ENCODE assay signal across 11 cellular contexts in genomic region chr18:29164993-29165599, GRCh38.
A peak's percentile ranks its signal among the peaks of the same experiment; 100 is the strongest.
DNase-seq lines count a peak whose midpoint lies in the region; ATAC-seq, FAIRE-seq and TF ChIP-seq lines count a peak whose summit lies in the region.
"Had no signal": no experiment of that assay in that cellular context is flagged by ENCODE, and none has a peak within 500 bp of the region (broad histone marks: within the 10 kb centered on the region; RNA-seq: fewer than 3 reads in every experiment).

No MANE protein-coding gene starts in this region.

- H3K36me3 ChIP-seq in H1 (ENCODE audit: control insufficient read depth in 2 of 4, insufficient read depth in 4 of 4, low read length in 3 of 4), result no peaks in the 10 kb centered on the region
- H3K36me3 ChIP-seq in neural progenitor cell, result no peaks in the 10 kb centered on the region

- H3K27ac Mint-ChIP-seq in neural progenitor cell, result no peak overlapping the region

- H4K20me1 ChIP-seq in H1 (replicated peaks in 1 of 2; ENCODE audit: control insufficient read depth in 1 of 2, insufficient read depth in 2 of 2, low read length in 2 of 2), result no peaks in the 10 kb centered on the region
- no peaks in the 10 kb centered on the region for H4K20me1 ChIP-seq in neural progenitor cell (ENCODE audit: low read depth)

- no peak for TF ChIP-seq POLR2A in H1 (IDR thresholded peaks at IDR 0.05; ENCODE audit: control extremely low read depth in 1 of 2, low read depth in 2 of 2, low read length in 2 of 2)

- H2BK20ac ChIP-seq in H1 (ENCODE audit: low read length), result no peak overlapping the region

- TF ChIP-seq RAD21 in Ishikawa (IDR thresholded peaks at IDR 0.05; ENCODE audit: low read depth), result no peak
- TF ChIP-seq RAD21 in H1 (IDR thresholded peaks at IDR 0.05 in 1 of 2, conservative IDR thresholded peaks at IDR 0.05 in 1 of 2; ENCODE audit: low read depth in 2 of 2, low read length in 2 of 2), result no peak

- H3K4me2 ChIP-seq in H1 (ENCODE audit: insufficient read depth in 1 of 2, low read depth in 2 of 2, low read length in 2 of 2), result no peak overlapping the region
- H3K4me2 ChIP-seq in neural progenitor cell, result no peak overlapping the region

- no peaks in the 10 kb centered on the region for H3F3A ChIP-seq in neural progenitor cell (ENCODE audit: low read depth)

- no peak overlapping the region for H3K14ac ChIP-seq in H1 (ENCODE audit: insufficient read length)

- no peaks in the 10 kb centered on the region for H3K79me1 ChIP-seq in H1 (ENCODE audit: low read depth, low read length)

- DNase-seq in AG08395 (ENCODE audit: low spot score) (peak; percentile 76), H1 (ENCODE audit: low read depth in 1 of 2, low spot score in 2 of 2) (no peak), neural progenitor cell (ENCODE audit: low spot score) (peak; percentile 37), amygdala (lab: John Stamatoyannopoulos, UW) (no peak), cerebellar nuclear complex (lab: John Stamatoyannopoulos, UW) (no peak), pons (ENCODE audit: low spot score) (no peak)
- DNase-seq: activated gamma-delta T cell, NCI-H526 had no signal

- H3K9me3 Mint-ChIP-seq in neural progenitor cell, result peaks cover 7% of the 10 kb centered on the region

- no peak for FAIRE-seq in H1 (lab: Jason Lieb, UNC)
- FAIRE-seq: TTC549 had no signal

- TF ChIP-seq CTCF in H1 (IDR thresholded peaks at IDR 0.05; ENCODE audit: control extremely low read depth in 1 of 3, insufficient read depth in 1 of 3, low read depth in 1 of 3, low read length in 3 of 3) (no peak), neural progenitor cell (IDR thresholded peaks at IDR 0.05) (no peak)

- H3K4me3 ChIP-seq in H1 (ENCODE audit: extremely low read depth in 1 of 4, insufficient read depth in 2 of 4, low read depth in 3 of 4, low read length in 4 of 4) (no peak overlapping the region), neural progenitor cell (no peak overlapping the region)

- H2AK5ac ChIP-seq in H1 (ENCODE audit: low read depth, low read length), result no peak overlapping the region

- no peak overlapping the region for H2BK15ac ChIP-seq in H1 (ENCODE audit: low read length)

- no peak overlapping the region for H4K5ac ChIP-seq in H1 (ENCODE audit: insufficient read length, low read depth, low read length)

- TF ChIP-seq EP300 in Ishikawa (IDR thresholded peaks at IDR 0.05; ENCODE audit: borderline replicate concordance) (peak; percentile 86), H1 (IDR thresholded peaks at IDR 0.05; ENCODE audit: borderline replicate concordance in 1 of 2, low read depth in 2 of 2, low read length in 2 of 2) (no peak)

- no peak overlapping the region for H2BK120ac ChIP-seq in H1 (replicated peaks; ENCODE audit: low read depth, low read length)

- H3K27me3 Mint-ChIP-seq in neural progenitor cell (ENCODE audit: insufficient read depth, low read depth), result no peaks in the 10 kb centered on the region

- no peaks in the 10 kb centered on the region for H3K36me3 Mint-ChIP-seq in neural progenitor cell

- H3K23ac ChIP-seq in H1 (ENCODE audit: insufficient read length), result no peak overlapping the region

- H3K27me3 ChIP-seq in H1 (replicated peaks in 1 of 4; ENCODE audit: control insufficient read depth in 3 of 4, extremely low read depth in 1 of 4, insufficient read depth in 3 of 4, low read length in 3 of 4) (no peaks in the 10 kb centered on the region), neural progenitor cell (no peaks in the 10 kb centered on the region)

- no peak overlapping the region for H3K4me3 Mint-ChIP-seq in neural progenitor cell

- peaks cover 0 to 3% (median 0%) of the 10 kb centered on the region in 4 experiments; a peak in 1 of 7 replicates for H3K4me1 ChIP-seq in H1 (replicated peaks in 1 of 4; ENCODE audit: control insufficient read depth in 3 of 4, insufficient read depth in 4 of 4, low read length in 3 of 4)
- no peaks in the 10 kb centered on the region for H3K4me1 ChIP-seq in neural progenitor cell

- peaks cover 4% of the 10 kb centered on the region for H3K4me1 Mint-ChIP-seq in neural progenitor cell

- H3K27ac ChIP-seq in H1 (ENCODE audit: low read depth, low read length) (no peak overlapping the region), neural progenitor cell (no peak overlapping the region)

- ATAC-seq in HG02571 (IDR thresholded peaks at IDR 0.05; ENCODE audit: unreplicated experiment), result no peak

- POLR2A ChIA-PET in H1 (lab: Charles Lee; ENCODE audit: partially characterized antibody), result no interaction called here

- H2AFZ ChIP-seq in H1 (ENCODE audit: low read length) (no peak overlapping the region), neural progenitor cell (replicated peaks) (no peak overlapping the region)

- H4K91ac ChIP-seq in H1 (replicated peaks; ENCODE audit: insufficient read length, low read length), result no peak overlapping the region

- H3K9ac ChIP-seq in H1 (replicated peaks in 1 of 4; ENCODE audit: extremely low read depth in 1 of 4, low read depth in 3 of 4, low read length in 3 of 4) (no peak overlapping the region), neural progenitor cell (no peak overlapping the region)

- H3K18ac ChIP-seq in H1 (ENCODE audit: extremely low read depth, low read length), result no peak overlapping the region

- no peak overlapping the region for H4K8ac ChIP-seq in H1 (ENCODE audit: extremely low read depth, insufficient read depth, low read length)

- H2BK5ac ChIP-seq in H1 (ENCODE audit: low read depth, low read length), result no peak overlapping the region

- H3K79me2 ChIP-seq in H1 (ENCODE audit: control insufficient read depth in 1 of 2, insufficient read depth in 2 of 2, low read length in 2 of 2) (no peaks in the 10 kb centered on the region), neural progenitor cell (ENCODE audit: low read depth) (no peaks in the 10 kb centered on the region)

- H3K9me3 ChIP-seq in H1 (ENCODE audit: insufficient read depth in 2 of 2, low read depth in 1 of 2, low read length in 1 of 2), result no peaks in the 10 kb centered on the region
- H3K9me3 ChIP-seq in neural progenitor cell (ENCODE audit: low read depth), result no peaks in the 10 kb centered on the region

- H2BK12ac ChIP-seq in H1 (ENCODE audit: low read depth, low read length), result no peak overlapping the region

- H3K4ac ChIP-seq in H1 (replicated peaks; ENCODE audit: insufficient read length, low read depth, low read length), result no peak overlapping the region

- no peak overlapping the region for H3K56ac ChIP-seq in H1 (replicated peaks; ENCODE audit: insufficient read length, low read depth, low read length)

- H3K23me2 ChIP-seq in H1 (ENCODE audit: low read depth, low read length), result no peaks in the 10 kb centered on the region

- CTCF ChIA-PET in H1 (lab: Charles Lee; ENCODE audit: partially characterized antibody), result no interaction called here

- WGBS in H1 (ENCODE audit: extremely low coverage in 1 of 2, insufficient coverage in 1 of 2, insufficient read length in 1 of 2, insufficient replicate concordance in 2 of 2, low coverage in 1 of 2, low lambda C conversion rate in 2 of 2, missing lambda C conversion rate in 1 of 2), 2 experiments, result 86% methylated on average over 3 of the region's 3 CpGs; no CpG with 5 or more reads in 1 of the 2 experiments

TF ChIP-seq in Ishikawa, 13 proteins besides CTCF, POLR2A, EP300 and RAD21 (continues in another document):
- no peak for TF ChIP-seq EGR1 (IDR thresholded peaks at IDR 0.05)
- peak; percentile 49 for TF ChIP-seq NFIC (IDR thresholded peaks at IDR 0.05)
- TF ChIP-seq USF1 (IDR thresholded peaks at IDR 0.05), result no peak
- no peak for TF ChIP-seq TAF1 (IDR thresholded peaks at IDR 0.05; ENCODE audit: low read depth)
- peak; percentile 76 for TF ChIP-seq FOXM1 (IDR thresholded peaks at IDR 0.05; ENCODE audit: borderline replicate concordance, low read depth)
- no peak for TF ChIP-seq YY1 (IDR thresholded peaks at IDR 0.05; ENCODE audit: low read depth)
- TF ChIP-seq MAX (IDR thresholded peaks at IDR 0.05), result no peak
- no peak for TF ChIP-seq ZBTB7A (IDR thresholded peaks at IDR 0.05; ENCODE audit: low read depth)
- no peak for TF ChIP-seq CEBPB (IDR thresholded peaks at IDR 0.05)

TF ChIP-seq in H1, 55 proteins besides CTCF, POLR2A, EP300 and RAD21:
- TF ChIP-seq JUND (IDR thresholded peaks at IDR 0.05; ENCODE audit: low read length) (peak; percentile 88), SRF (IDR thresholded peaks at IDR 0.05; ENCODE audit: low read depth, low read length) (no peak), CEBPB (IDR thresholded peaks at IDR 0.05; ENCODE audit: low read depth, low read length) (no peak), CREB1 (IDR thresholded peaks at IDR 0.05) (no peak), KDM1A (IDR thresholded peaks at IDR 0.05; ENCODE audit: borderline replicate concordance, low read length) (no peak), TAF1 (IDR thresholded peaks at IDR 0.05; ENCODE audit: low read depth, low read length) (no peak), TEAD4 (IDR thresholded peaks at IDR 0.05; ENCODE audit: low read depth, low read length) (peak; percentile 79), ATF3 (IDR thresholded peaks at IDR 0.05; ENCODE audit: insufficient read depth, low read depth, low read length) (no peak)

Comparison
In these comparisons a context has a peak if more than half of its experiments do, and no peak if none do; other contexts are left out.
1. DNase-seq: peak in AG08395 (single experiment) and neural progenitor cell (single experiment); none in H1 (0 of 2), amygdala (0 of 56), cerebellar nuclear complex (0 of 2) and pons (single experiment).